ENCODE assay signal across 8 cellular contexts in the genomic region with DNA sequence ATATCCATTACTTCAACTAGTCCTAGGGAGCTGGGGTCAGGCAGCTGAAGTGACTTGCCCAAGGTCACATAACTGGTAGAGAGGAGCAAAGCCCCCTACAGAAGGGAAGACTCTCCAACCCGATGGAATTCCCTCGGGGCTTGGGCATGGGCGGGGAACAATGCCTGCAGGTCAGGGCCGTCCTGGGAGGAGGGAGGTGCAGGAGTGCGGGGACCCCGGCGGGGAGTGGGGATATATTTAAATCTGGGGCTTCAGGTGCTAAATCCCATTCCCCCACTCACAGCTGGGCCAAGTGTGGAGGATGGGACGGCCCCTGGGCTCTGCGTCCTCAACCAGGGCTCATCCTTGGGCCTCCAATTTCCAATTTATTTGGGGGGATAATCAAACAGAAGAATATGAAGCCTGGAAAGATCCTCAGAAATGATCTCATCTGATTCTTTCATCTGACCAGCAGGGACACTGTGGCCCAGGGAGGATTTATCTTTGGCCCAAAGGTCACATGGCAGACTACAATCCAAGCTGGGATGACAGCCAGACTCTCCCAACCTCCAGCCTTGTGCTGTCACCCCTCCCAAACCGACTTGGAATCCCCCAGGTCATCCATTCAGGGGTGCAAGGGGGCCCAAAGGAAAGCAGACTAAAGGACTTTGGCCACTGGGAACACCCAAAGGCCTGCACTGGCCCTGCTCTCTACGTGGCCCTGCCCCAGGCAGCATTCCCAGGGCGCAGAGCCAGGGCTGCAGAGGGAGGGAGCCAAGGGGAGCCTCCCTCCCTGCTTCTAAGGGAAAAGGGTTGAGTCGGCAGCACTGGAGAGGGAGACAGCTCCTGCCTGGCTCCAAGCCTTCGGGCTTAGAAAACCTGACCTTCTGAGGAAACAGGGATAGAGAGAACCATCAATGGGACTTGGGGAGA. TPM values are rescaled to one million over a fixed set of nuclear protein-coding genes. Genes with fewer than 3 reads are reported as not detected.
DNase-seq lines count a peak whose midpoint lies in the region; ATAC-seq and TF ChIP-seq lines count a peak whose summit lies in the region.

No MANE protein-coding gene starts in this region.

- peak overlapping the region; percentile 19 for H3K27ac ChIP-seq in caudate nucleus (ENCODE audit: low read depth, low read length)
- peak overlapping the region; percentile 80 to 96 (median 85) for H3K27ac ChIP-seq in right lobe of liver
- H3K27ac ChIP-seq in upper lobe of right lung = peak overlapping the region; percentile 91

- H3K27me3 ChIP-seq in right lobe of liver = no peaks in the 10 kb centered on the region
- H3K27me3 ChIP-seq in upper lobe of right lung = no peaks in the 10 kb centered on the region

- no peak for DNase-seq in stimulated activated naive CD8-positive, alpha-beta T cell treated with anti-CD3 and anti-CD28 coated beads, Interleukin-15, Interleukin-2, amounts not matched to agents 100 U/mL and 50 U/mL, for 24 hours
- DNase-seq in caudate nucleus (lab: John Stamatoyannopoulos, UW) = peak in 28 of 61 donors; percentile 10 to 67 (median 37)
- DNase-seq in right lobe of liver = peak; percentile 87 to 92 (median 92)
- DNase-seq in upper lobe of right lung = peak; percentile 89
- DNase-seq in COLO668 (lab: John Stamatoyannopoulos, UW; ENCODE audit: unreplicated experiment) = no peak
- no peak for DNase-seq in osteocyte (ENCODE audit: extremely low spot score, unreplicated experiment)

- 23% methylated on average over 11 of the region's 14 CpGs for WGBS in right lobe of liver (ENCODE audit: insufficient coverage, low coverage, low lambda C conversion rate, missing lambda C conversion rate)

- no peaks in the 10 kb centered on the region for H3K27me3 Mint-ChIP-seq in stimulated activated naive CD8-positive, alpha-beta T cell treated with anti-CD3 and anti-CD28 coated beads, Interleukin-15, Interleukin-2, amounts not matched to agents 100 ng/mL and 50 ng/mL, for 24 hours
- no peaks in the 10 kb centered on the region for H3K27me3 Mint-ChIP-seq in osteocyte (ENCODE audit: unreplicated experiment)

- H3K36me3 ChIP-seq in right lobe of liver (no peaks in the 10 kb centered on the region), upper lobe of right lung (no peaks in the 10 kb centered on the region)

- TF ChIP-seq CTCF in right lobe of liver (IDR thresholded peaks at IDR 0.05) (peak; percentile 21 to 41 (median 38)), upper lobe of right lung (IDR thresholded peaks at IDR 0.05) (peak; percentile 20), osteocyte (IDR thresholded peaks at IDR 0.05) (no peak)

- peaks cover 67% of the 10 kb centered on the region for H3K4me1 Mint-ChIP-seq in stimulated activated naive CD8-positive, alpha-beta T cell treated with anti-CD3 and anti-CD28 coated beads, Interleukin-15, Interleukin-2, amounts not matched to agents 100 ng/mL and 50 ng/mL, for 24 hours (ENCODE audit: low read depth)
- H3K4me1 Mint-ChIP-seq in osteocyte (ENCODE audit: unreplicated experiment) = peaks cover 24% of the 10 kb centered on the region

- H3K4me1 ChIP-seq in right lobe of liver (peaks cover 0 to 62% (median 29%) of the 10 kb centered on the region in 4 donors), upper lobe of right lung (peaks cover 32% of the 10 kb centered on the region)

- ATAC-seq in stimulated activated naive CD8-positive, alpha-beta T cell treated with anti-CD3 and anti-CD28 coated beads, Interleukin-15, Interleukin-2, amounts not matched to agents 100 U/mL and 50 U/mL, for 24 hours = no peak
- ATAC-seq in right lobe of liver (peak; percentile 47 to 59 (median 56)), upper lobe of right lung (peak; percentile 49), GM21390 (IDR thresholded peaks at IDR 0.05; ENCODE audit: unreplicated experiment) (no peak)

- H3K4me3 ChIP-seq in right lobe of liver (no peak overlapping the region), upper lobe of right lung (no peak overlapping the region)

- H3K9me3 ChIP-seq in right lobe of liver (no peaks in the 10 kb centered on the region), upper lobe of right lung (no peaks in the 10 kb centered on the region)

- H3K9me3 Mint-ChIP-seq in stimulated activated naive CD8-positive, alpha-beta T cell treated with anti-CD3 and anti-CD28 coated beads, Interleukin-15, Interleukin-2, amounts not matched to agents 100 ng/mL and 50 ng/mL, for 24 hours = no peaks in the 10 kb centered on the region
- H3K9me3 Mint-ChIP-seq in osteocyte (ENCODE audit: unreplicated experiment) = no peaks in the 10 kb centered on the region

- no peak overlapping the region for H3K27ac Mint-ChIP-seq in stimulated activated naive CD8-positive, alpha-beta T cell treated with anti-CD3 and anti-CD28 coated beads, Interleukin-15, Interleukin-2, amounts not matched to agents 100 ng/mL and 50 ng/mL, for 24 hours
- H3K27ac Mint-ChIP-seq in osteocyte (ENCODE audit: unreplicated experiment) = no peak overlapping the region

- no peak for TF ChIP-seq POLR2A in right lobe of liver (IDR thresholded peaks at IDR 0.05)

- peak overlapping the region; percentile 86 for H3K4me3 Mint-ChIP-seq in stimulated activated naive CD8-positive, alpha-beta T cell treated with anti-CD3 and anti-CD28 coated beads, Interleukin-15, Interleukin-2, amounts not matched to agents 100 ng/mL and 50 ng/mL, for 24 hours
- H3K4me3 Mint-ChIP-seq in osteocyte (ENCODE audit: unreplicated experiment) = no peak overlapping the region

- H3K36me3 Mint-ChIP-seq in stimulated activated naive CD8-positive, alpha-beta T cell treated with anti-CD3 and anti-CD28 coated beads, Interleukin-15, Interleukin-2, amounts not matched to agents 100 ng/mL and 50 ng/mL, for 24 hours (ENCODE audit: low read depth) = no peaks in the 10 kb centered on the region
- H3K36me3 Mint-ChIP-seq in osteocyte (ENCODE audit: unreplicated experiment) = no peaks in the 10 kb centered on the region

- intact Hi-C loops in right lobe of liver (cut with DNase I) (no loop called here), upper lobe of right lung (cut with DNase I) (loop anchor here (5.0 kb wide), 1 partner anchor 119 kb away; no protein-coding TSS in a partner anchor)

RNA-seq across cellular contexts. Expression of gene C1QTNF6, which starts 8.7 kb away (rescaled TPM):
- total RNA-seq in right lobe of liver (10 to 100 TPM in 2 of 6 experiments, 1 to 10 TPM in 4; 3.3 to 12.6 (median 6.3) TPM), upper lobe of right lung (6.1 TPM), osteocyte (36.4 and 36.5 TPM in 2 replicates)

RNA-seq across cellular contexts. Expression of gene SSTR3, which starts 15.5 kb away (rescaled TPM):
- total RNA-seq in right lobe of liver (not detected), upper lobe of right lung (not detected), osteocyte (not detected in 2 replicates)

RNA-seq across cellular contexts. Expression of gene IL2RB, which starts 47.1 kb away (rescaled TPM):
- total RNA-seq in right lobe of liver = 1 to 10 TPM; 1.2 to 8.6 (median 2.0) TPM
- total RNA-seq in upper lobe of right lung = 10.6 TPM
- total RNA-seq in osteocyte = 0.10 TPM in 1 of 2 replicates, not detected in the other

RNA-seq across cellular contexts. Expression of gene RAC2, which starts 47.3 kb away (rescaled TPM):
- total RNA-seq in right lobe of liver (10 to 100 TPM in 1 of 6 experiments, 1 to 10 TPM in 5; 3.4 to 12.9 (median 6.5) TPM), upper lobe of right lung (107 TPM), osteocyte (not detected in 2 replicates)

Comparison
In these comparisons a context has a peak if more than half of its experiments do, and no peak if none do; other contexts are left out.
1. ATAC-seq: peak in right lobe of liver (4 of 4) and upper lobe of right lung (single experiment); none in stimulated activated naive CD8-positive, alpha-beta T cell treated with anti-CD3 and anti-CD28 coated beads, Interleukin-15, Interleukin-2, amounts not matched to agents 100 U/mL and 50 U/mL, for 24 hours (single experiment) and GM21390 (single experiment).
2. DNase-seq: peak in right lobe of liver (3 of 3) and upper lobe of right lung (single experiment); none in stimulated activated naive CD8-positive, alpha-beta T cell treated with anti-CD3 and anti-CD28 coated beads, Interleukin-15, Interleukin-2, amounts not matched to agents 100 U/mL and 50 U/mL, for 24 hours (single experiment), COLO668 (single experiment) and osteocyte (single experiment).
3. H3K27ac ChIP-seq: peak in every context shown above with its lines; median percentile 91 in upper lobe of right lung; 85 in right lobe of liver; 19 in caudate nucleus.